ENCODE assay signal across 8 cellular contexts in genomic region chr12:7995266-7995963, GRCh38. TPM values are rescaled to one million over a fixed set of nuclear protein-coding genes. Genes with fewer than 3 reads are reported as not detected.
DNase-seq lines count a peak whose midpoint lies in the region; ATAC-seq lines count a peak whose summit lies in the region.

No MANE protein-coding gene starts in this region.

- POLR2A ChIA-PET in activated CD4-positive, alpha-beta T cell treated with anti-CD3 and anti-CD28 coated beads, Interleukin-2, amount 10 ng/mL, durations not matched to agents 7 days and 5 days (lab: Charles Lee): no interaction called here

- peaks cover 0 to 3% of the 10 kb centered on the region in 2 experiments for H3K9me3 ChIP-seq in CD4-positive, CD25-positive, alpha-beta regulatory T cell (ENCODE audit: control insufficient read depth in 2 of 2, low read length in 2 of 2)

- H3K4me1 Mint-ChIP-seq in CD4-positive, CD25-positive, alpha-beta regulatory T cell: peaks cover 9 to 18% (median 13%) of the 10 kb centered on the region in 4 donors
- peaks cover 23% of the 10 kb centered on the region for H3K4me1 Mint-ChIP-seq in activated CD4-positive, alpha-beta T cell treated with anti-CD3 and anti-CD28 coated beads, Interleukin-2, amount 10 ng/mL, durations not matched to agents 7 days and 5 days
- H3K4me1 Mint-ChIP-seq in memory B cell: peaks cover 3% of the 10 kb centered on the region

- no peak overlapping the region for H3K4me3 Mint-ChIP-seq in CD4-positive, CD25-positive, alpha-beta regulatory T cell
- H3K4me3 Mint-ChIP-seq in activated CD4-positive, alpha-beta T cell treated with anti-CD3 and anti-CD28 coated beads, Interleukin-2, amount 10 ng/mL, durations not matched to agents 7 days and 5 days: no peak overlapping the region
- no peak overlapping the region for H3K4me3 Mint-ChIP-seq in memory B cell

- no peak overlapping the region for H3K27ac Mint-ChIP-seq in CD4-positive, CD25-positive, alpha-beta regulatory T cell
- H3K27ac Mint-ChIP-seq in activated CD4-positive, alpha-beta T cell treated with anti-CD3 and anti-CD28 coated beads, Interleukin-2, amount 10 ng/mL, durations not matched to agents 7 days and 5 days: no peak overlapping the region
- no peak overlapping the region for H3K27ac Mint-ChIP-seq in memory B cell

- H3K27ac ChIP-seq in CD4-positive, CD25-positive, alpha-beta regulatory T cell (ENCODE audit: insufficient read depth, low read length, poor library complexity, severe bottlenecking): peak overlapping the region; percentile 49

- H3K27me3 Mint-ChIP-seq in CD4-positive, CD25-positive, alpha-beta regulatory T cell: no peaks in the 10 kb centered on the region
- no peaks in the 10 kb centered on the region for H3K27me3 Mint-ChIP-seq in activated CD4-positive, alpha-beta T cell treated with anti-CD3 and anti-CD28 coated beads, Interleukin-2, amount 10 ng/mL, durations not matched to agents 7 days and 5 days
- no peaks in the 10 kb centered on the region for H3K27me3 Mint-ChIP-seq in memory B cell

- peaks cover 0 to 3% (median 0%) of the 10 kb centered on the region in 7 donors for H3K9me3 Mint-ChIP-seq in CD4-positive, CD25-positive, alpha-beta regulatory T cell
- peaks cover 12% of the 10 kb centered on the region for H3K9me3 Mint-ChIP-seq in activated CD4-positive, alpha-beta T cell treated with anti-CD3 and anti-CD28 coated beads, Interleukin-2, amount 10 ng/mL, durations not matched to agents 7 days and 5 days
- no peaks in the 10 kb centered on the region for H3K9me3 Mint-ChIP-seq in memory B cell

- no peaks in the 10 kb centered on the region for H3K36me3 ChIP-seq in CD4-positive, CD25-positive, alpha-beta regulatory T cell (ENCODE audit: control insufficient read depth, insufficient read depth, low read length)

- peaks cover 24% of the 10 kb centered on the region for H3K4me1 ChIP-seq in CD4-positive, CD25-positive, alpha-beta regulatory T cell (ENCODE audit: control insufficient read depth, insufficient read depth, low read length, poor library complexity, severe bottlenecking)

- no peaks in the 10 kb centered on the region for H3K36me3 Mint-ChIP-seq in CD4-positive, CD25-positive, alpha-beta regulatory T cell
- peaks cover 3% of the 10 kb centered on the region for H3K36me3 Mint-ChIP-seq in activated CD4-positive, alpha-beta T cell treated with anti-CD3 and anti-CD28 coated beads, Interleukin-2, amount 10 ng/mL, durations not matched to agents 7 days and 5 days (ENCODE audit: low read depth)
- H3K36me3 Mint-ChIP-seq in memory B cell: no peaks in the 10 kb centered on the region

- peak; percentile 100 for ATAC-seq in CD4-positive, CD25-positive, alpha-beta regulatory T cell (ENCODE audit: low read depth in 2 of 2)
- ATAC-seq in GM19351 (IDR thresholded peaks at IDR 0.05; ENCODE audit: unreplicated experiment) (peak; percentile 99), HG03439 (IDR thresholded peaks at IDR 0.05; ENCODE audit: unreplicated experiment) (peak; percentile 99), memory B cell (ENCODE audit: low read depth) (peak; percentile 99)

- H3K27me3 ChIP-seq in CD4-positive, CD25-positive, alpha-beta regulatory T cell (ENCODE audit: control insufficient read depth, insufficient read depth, low read length): no peaks in the 10 kb centered on the region

- CTCF ChIA-PET in activated CD4-positive, alpha-beta T cell treated with anti-CD3 and anti-CD28 coated beads, Interleukin-2, amount 10 ng/mL, durations not matched to agents 7 days and 5 days (lab: Charles Lee): interaction anchor here (0.6 to 3.5 kb wide), 17 partner anchors 10 to 136 kb away, joined by 3 to 23 read pairs (median 4); partner anchors contain the start of gene SLC2A3

- peak overlapping the region; percentile 40 for H3K4me3 ChIP-seq in CD4-positive, CD25-positive, alpha-beta regulatory T cell (ENCODE audit: low read depth, low read length)

- DNase-seq in CD4-positive, CD25-positive, alpha-beta regulatory T cell: peak; percentile 65 to 89 (median 82)
- peak; percentile 66 to 88 for DNase-seq in NCI-H526 (lab: John Stamatoyannopoulos, UW)
- DNase-seq in activated CD4-positive, alpha-beta T cell treated with anti-CD3 and anti-CD28 coated beads, Interleukin-2, amount 10 ng/mL, durations not matched to agents 7 days and 5 days: peak; percentile 90
- DNase-seq in dermis microvascular lymphatic vessel endothelial cell (ENCODE audit: low read depth in 2 of 2): peak; percentile 79 to 85
- peak; percentile 59 to 82 for DNase-seq in memory B cell (ENCODE audit: low spot score in 2 of 2)
- DNase-seq in stimulated activated CD8-positive, alpha-beta memory T cell treated with anti-CD3 and anti-CD28 coated beads, Interleukin-12 subunit alpha, Interleukin-12 subunit beta, amount 100 ng/mL, for 4 hours (ENCODE audit: low read depth): peak; percentile 65

RNA-seq across cellular contexts. Expression of gene FOXJ2, which starts 37.1 kb away (rescaled TPM):
- total RNA-seq in CD4-positive, CD25-positive, alpha-beta regulatory T cell: 26.1 TPM
- 1 to 10 TPM; 6.6 to 9.5 (median 8.1) TPM for polyA plus RNA-seq in CD4-positive, CD25-positive, alpha-beta regulatory T cell
- total RNA-seq in activated CD4-positive, alpha-beta T cell treated with anti-CD3 and anti-CD28 coated beads, Interleukin-2, amount 10 ng/mL, durations not matched to agents 7 days and 5 days: 10 to 100 TPM; 21.4 to 22.5 TPM
- 2.8 and 4.4 TPM in 2 replicates for total RNA-seq in dermis microvascular lymphatic vessel endothelial cell

RNA-seq across cellular contexts. Expression of gene SLC2A3, which starts 59.4 kb away (rescaled TPM):
- 947 TPM for total RNA-seq in CD4-positive, CD25-positive, alpha-beta regulatory T cell
- 100 to 1,000 TPM in 3 of 4 donors, 10 to 100 TPM in 1; 96.9 to 128 (median 103) TPM for polyA plus RNA-seq in CD4-positive, CD25-positive, alpha-beta regulatory T cell
- total RNA-seq in activated CD4-positive, alpha-beta T cell treated with anti-CD3 and anti-CD28 coated beads, Interleukin-2, amount 10 ng/mL, durations not matched to agents 7 days and 5 days: 100 to 1,000 TPM; 227 to 230 TPM
- 27.4 and 34.1 TPM in 2 replicates for total RNA-seq in dermis microvascular lymphatic vessel endothelial cell

Comparison
In these comparisons a context has a peak if more than half of its experiments do, and no peak if none do; other contexts are left out.
1. Peak in every context shown above with its lines: DNase-seq, ATAC-seq, H3K4me3 ChIP-seq and H3K27ac ChIP-seq.